12 cellular contexts compared by ENCODE assay signal in genomic region chr20:17594443-17594842, GRCh38. TPM values are rescaled to one million over a fixed set of nuclear protein-coding genes. Genes with fewer than 3 reads are reported as not detected.
DNase-seq lines count a peak whose midpoint lies in the region; ATAC-seq, FAIRE-seq and TF ChIP-seq lines count a peak whose summit lies in the region.
"Had no signal": no experiment of that assay in that cellular context is flagged by ENCODE, and none has a peak within 500 bp of the region (broad histone marks: within the 10 kb centered on the region; RNA-seq: fewer than 3 reads in every experiment).

No MANE protein-coding gene starts in this region.

- FAIRE-seq in kidney (lab: Jason Lieb, UNC), result no peak

- H3F3A ChIP-seq in GM23248 (ENCODE audit: insufficient read depth), result peaks cover 37% of the 10 kb centered on the region; the same call in 1 of the 2 replicates

- no peak overlapping the region for H2AFZ ChIP-seq in GM23248
- H2AFZ ChIP-seq in parathyroid adenoma, result no peak overlapping the region

- H3K36me3 Mint-ChIP-seq in nephron progenitor cell (ENCODE audit: low read depth), result peaks cover 55% of the 10 kb centered on the region

- TF ChIP-seq CTCF in astrocyte of the spinal cord (IDR thresholded peaks at IDR 0.05; ENCODE audit: low read depth, low read length) (no peak), cardiac muscle cell (IDR thresholded peaks at IDR 0.05; ENCODE audit: low read depth, low read length) (no peak), parathyroid adenoma (IDR thresholded peaks at IDR 0.05) (no peak), nephron progenitor cell (IDR thresholded peaks at IDR 0.05) (no peak), kidney (IDR thresholded peaks at IDR 0.05; ENCODE audit: borderline replicate concordance, extremely low read depth, insufficient read depth) (no peak)

- H3K9me3 ChIP-seq in GM23248 (ENCODE audit: low read depth) (no peaks in the 10 kb centered on the region), cardiac muscle cell (ENCODE audit: low read depth) (no peaks in the 10 kb centered on the region), parathyroid adenoma (ENCODE audit: control insufficient read depth, low read length) (no peaks in the 10 kb centered on the region), kidney (ENCODE audit: control insufficient read depth in 1 of 2, low read length in 2 of 2) (no peaks in the 10 kb centered on the region)

- peak overlapping the region; percentile 18; the same call in 1 of the 2 replicates for H3K27ac ChIP-seq in GM23248
- peak overlapping the region; percentile 29 for H3K27ac ChIP-seq in cardiac muscle cell
- peak overlapping the region; percentile 17 for H3K27ac ChIP-seq in parathyroid adenoma
- H3K27ac ChIP-seq in kidney (ENCODE audit: low read depth in 2 of 2, low read length in 2 of 2), result no peak overlapping the region
- H3K27ac ChIP-seq: SK-N-MC had no signal

- in situ Hi-C loops in GM23248 (cut with MboI) (no loop called here), astrocyte of the spinal cord (cut with HindIII; ENCODE audit: low sequenced_read_pairs) (no loop called here)

- H3K4me3 Mint-ChIP-seq in nephron progenitor cell, result no peak overlapping the region
- H3K4me3 Mint-ChIP-seq: activated CD8-positive, alpha-beta T cell treated with anti-CD3 and anti-CD28 coated beads for 36 hours had no signal

- H3K4me2 ChIP-seq in GM23248 (ENCODE audit: unreplicated experiment) (peak overlapping the region; percentile 23), parathyroid adenoma (ENCODE audit: low read length) (peak overlapping the region; percentile 13)

- H3K4me1 Mint-ChIP-seq in nephron progenitor cell, result no peaks in the 10 kb centered on the region

- no peak overlapping the region for H3K27ac Mint-ChIP-seq in nephron progenitor cell
- H3K27ac Mint-ChIP-seq: activated CD8-positive, alpha-beta T cell treated with anti-CD3 and anti-CD28 coated beads for 36 hours had no signal

- peaks cover 100% of the 10 kb centered on the region for H3K79me2 ChIP-seq in GM23248 (ENCODE audit: insufficient read depth)
- peaks cover 58% of the 10 kb centered on the region for H3K79me2 ChIP-seq in parathyroid adenoma

- H3K27me3 ChIP-seq in GM23248 (replicated peaks; ENCODE audit: insufficient read depth) (no peaks in the 10 kb centered on the region), cardiac muscle cell (no peaks in the 10 kb centered on the region), parathyroid adenoma (ENCODE audit: control insufficient read depth, insufficient read depth, low read length) (no peaks in the 10 kb centered on the region)

- intact Hi-C loops in kidney (cut with DNase I), result no loop called here

- 0 out of 2 replicates have a peak, but pooled peaks cover 6% of the 10 kb centered on the region for H3K36me3 ChIP-seq in GM23248 (ENCODE audit: low read depth)
- H3K36me3 ChIP-seq in cardiac muscle cell, result no peaks in the 10 kb centered on the region
- no peaks in the 10 kb centered on the region for H3K36me3 ChIP-seq in parathyroid adenoma (ENCODE audit: control insufficient read depth, insufficient read depth, low read length)
- no peaks in the 10 kb centered on the region for H3K36me3 ChIP-seq in kidney (ENCODE audit: control insufficient read depth in 1 of 2, insufficient read depth in 2 of 2, low read length in 2 of 2)

- H3K9me3 Mint-ChIP-seq in nephron progenitor cell, result peaks cover 17% of the 10 kb centered on the region
- H3K9me3 Mint-ChIP-seq: activated CD8-positive, alpha-beta T cell treated with anti-CD3 and anti-CD28 coated beads for 36 hours had no signal

- no peaks in the 10 kb centered on the region for H3K9me2 ChIP-seq in GM23248 (ENCODE audit: insufficient read depth)

- H3K4me3 ChIP-seq in GM23248, result no peak overlapping the region
- H3K4me3 ChIP-seq in astrocyte of the spinal cord (ENCODE audit: low read depth, low read length), result no peak overlapping the region
- no peak overlapping the region for H3K4me3 ChIP-seq in cardiac muscle cell
- no peak overlapping the region for H3K4me3 ChIP-seq in parathyroid adenoma (ENCODE audit: low read depth, low read length)
- H3K4me3 ChIP-seq in kidney (ENCODE audit: low read length in 2 of 2), result no peak overlapping the region
- H3K4me3 ChIP-seq: SK-N-MC had no signal

- DNase-seq in GM23248, result peak; percentile 75
- DNase-seq in astrocyte of the spinal cord (ENCODE audit: low read depth, low spot score), result peak; percentile 64
- peak; percentile 50 to 84 for DNase-seq in cardiac muscle cell (ENCODE audit: low read depth in 1 of 2, low spot score in 1 of 2)
- DNase-seq in nephron progenitor cell, result no peak
- no peak for DNase-seq in activated effector memory CD4-positive, alpha-beta T cell treated with Interleukin-2 at 50 U/mL for 16 hours
- no peak for DNase-seq in kidney
- DNase-seq: activated CD8-positive, alpha-beta T cell treated with anti-CD3 and anti-CD28 coated beads for 36 hours; amygdala; NCI-H2171 treated with DMSO at 0.1 percent for 48 hours had no signal

- no peaks in the 10 kb centered on the region for H3K27me3 Mint-ChIP-seq in nephron progenitor cell (ENCODE audit: low read depth, poor library complexity)
- H3K27me3 Mint-ChIP-seq: activated CD8-positive, alpha-beta T cell treated with anti-CD3 and anti-CD28 coated beads for 36 hours had no signal

- H3K9ac ChIP-seq in GM23248 (no peak overlapping the region), parathyroid adenoma (no peak overlapping the region), kidney (ENCODE audit: low read length in 2 of 2) (no peak overlapping the region)

- no peak for ATAC-seq in GM18861 (IDR thresholded peaks at IDR 0.05; ENCODE audit: unreplicated experiment)
- ATAC-seq: activated CD8-positive, alpha-beta T cell treated with anti-CD3 and anti-CD28 coated beads for 36 hours had no signal

- H3K4me1 ChIP-seq in GM23248 (ENCODE audit: insufficient read depth), result peaks cover 21% of the 10 kb centered on the region
- peaks cover 70% of the 10 kb centered on the region for H3K4me1 ChIP-seq in cardiac muscle cell (ENCODE audit: low read depth)
- H3K4me1 ChIP-seq in parathyroid adenoma, result peaks cover 33% of the 10 kb centered on the region
- peaks cover 5 to 30% of the 10 kb centered on the region in 2 donors for H3K4me1 ChIP-seq in kidney (ENCODE audit: control insufficient read depth in 1 of 2, insufficient read depth in 1 of 2, low read depth in 1 of 2, low read length in 2 of 2)

- H4K20me1 ChIP-seq in GM23248 (ENCODE audit: insufficient read depth), result peaks cover 55% of the 10 kb centered on the region; the same call in 1 of the 2 replicates

RNA-seq across cellular contexts. Expression of gene DSTN, which starts 24.6 kb away (rescaled TPM):
- total RNA-seq in GM23248 (2014; rRNA removed; shearing (Covaris generic)), result 338 and 360 TPM in 2 replicates
- polyA plus RNA-seq in GM23248 (2016; fragmentation: Nextera tagmentation; extraction: Ambion mirVana), result 610 and 613 TPM in 2 replicates
- 231 and 335 TPM in 2 replicates for total RNA-seq in cardiac muscle cell
- 629 and 743 TPM in 2 replicates for polyA plus RNA-seq in cardiac muscle cell
- total RNA-seq in kidney, result 409 TPM
- 525 TPM for polyA plus RNA-seq in kidney (ENCODE audit: insufficient read depth, low read depth, low replicate concordance)

Comparison
In these comparisons a context has a peak if more than half of its experiments do, and no peak if none do; other contexts are left out.
1. DNase-seq: peak in GM23248 (single experiment), astrocyte of the spinal cord (single experiment) and cardiac muscle cell (2 of 2); none in nephron progenitor cell (single experiment), activated effector memory CD4-positive, alpha-beta T cell treated with Interleukin-2 at 50 U/mL for 16 hours (single experiment) and kidney (single experiment).
2. H3K27ac ChIP-seq: peak in GM23248 (single experiment), cardiac muscle cell (single experiment) and parathyroid adenoma (single experiment); none in kidney (0 of 2).